In genomic region chr7:102479982-102480637, GRCh38 we compare ENCODE assay signal across 8 cellular contexts. TPM values are rescaled to one million over a fixed set of nuclear protein-coding genes. Genes with fewer than 3 reads are reported as not detected.
DNase-seq lines count a peak whose midpoint lies in the region; ATAC-seq and TF ChIP-seq lines count a peak whose summit lies in the region.
"Not testable (repeated sequence)": the region's sequence is repeated elsewhere in the genome, so short reads cannot be mapped to it uniquely, and the experiment has no call there.

No MANE protein-coding gene starts in this region.

- H3K4me3 Mint-ChIP-seq in activated CD8-positive, alpha-beta memory T cell treated with anti-CD3 and anti-CD28 coated beads, Interleukin-2, amount 10 ng/mL, durations not matched to agents 7 days and 5 days; MCF 10A (ENCODE audit: unreplicated experiment); glutamatergic neuron (ENCODE audit: unreplicated experiment): not testable (repeated sequence)
- H3K4me3 Mint-ChIP-seq in memory B cell, result peak overlapping the region; percentile 33

- TF ChIP-seq POLR2A in gastrocnemius medialis (IDR thresholded peaks at IDR 0.05); vagina (IDR thresholded peaks at IDR 0.05): not testable (repeated sequence)

- peak; percentile 18; the same call in 1 of the 2 replicates for ATAC-seq in PC-3
- ATAC-seq in activated CD8-positive, alpha-beta memory T cell treated with anti-CD3 and anti-CD28 coated beads, Interleukin-2, amount 10 ng/mL, durations not matched to agents 7 days and 5 days; memory B cell (ENCODE audit: low read depth): not testable (repeated sequence)
- ATAC-seq in gastrocnemius medialis, result peak in 1 of 2 donors; percentile 23

- not testable (repeated sequence) for BruUV-seq in PC-3 (replicated peaks; lab: Mats Ljungman, UMichigan); MCF 10A (replicated peaks; lab: Mats Ljungman, UMichigan)

- not testable (repeated sequence) for H3K4me1 ChIP-seq in PC-3 (ENCODE audit: insufficient read depth, low read length); gastrocnemius medialis; vagina

- H3K9ac ChIP-seq in PC-3 (ENCODE audit: low read length), result not testable (repeated sequence)

- not testable (repeated sequence) for H3K4me2 ChIP-seq in PC-3 (ENCODE audit: low read length)

- H3K27me3 Mint-ChIP-seq in activated CD8-positive, alpha-beta memory T cell treated with anti-CD3 and anti-CD28 coated beads, Interleukin-2, amount 10 ng/mL, durations not matched to agents 7 days and 5 days; MCF 10A (ENCODE audit: insufficient read depth, unreplicated experiment); glutamatergic neuron (ENCODE audit: unreplicated experiment); memory B cell: not testable (repeated sequence)

- POLR2A ChIA-PET in PC-3 (lab: Charles Lee; ENCODE audit: unreplicated experiment); MCF 10A (lab: Yijun Ruan, JAX): not testable (repeated sequence)

- not testable (repeated sequence) for H3K27ac Mint-ChIP-seq in activated CD8-positive, alpha-beta memory T cell treated with anti-CD3 and anti-CD28 coated beads, Interleukin-2, amount 10 ng/mL, durations not matched to agents 7 days and 5 days; MCF 10A (ENCODE audit: low read depth, unreplicated experiment); glutamatergic neuron (ENCODE audit: unreplicated experiment); memory B cell

- H3K9me3 ChIP-seq in PC-3 (ENCODE audit: low read length); gastrocnemius medialis; vagina: not testable (repeated sequence)

- H4K20me1 ChIP-seq in PC-3 (ENCODE audit: low read length), result not testable (repeated sequence)

- H3K27ac ChIP-seq in PC-3 (ENCODE audit: low read length); vagina: not testable (repeated sequence)
- peak overlapping the region in 3 of 4 donors; percentile 34 to 54 (median 37) for H3K27ac ChIP-seq in gastrocnemius medialis

- not testable (repeated sequence) for H2AFZ ChIP-seq in PC-3 (ENCODE audit: low read length)

- H3K36me3 ChIP-seq in GM06990 (ENCODE audit: control insufficient read depth, insufficient read depth, low read length); PC-3 (ENCODE audit: low read depth, low read length); gastrocnemius medialis; vagina: not testable (repeated sequence)

- not testable (repeated sequence) for H3K9me2 ChIP-seq in PC-3 (replicated peaks; ENCODE audit: low read length)

- TF ChIP-seq CTCF in GM06990 (IDR thresholded peaks at IDR 0.05; ENCODE audit: insufficient read depth, low read length, poor library complexity, severe bottlenecking) (peak; percentile 44), MCF 10A (IDR thresholded peaks at IDR 0.05; ENCODE audit: unreplicated experiment) (peak; percentile 16), glutamatergic neuron (IDR thresholded peaks at IDR 0.05; ENCODE audit: partially characterized antibody, unreplicated experiment) (peak; percentile 47), gastrocnemius medialis (IDR thresholded peaks at IDR 0.05 in 4 of 5, conservative IDR thresholded peaks at IDR 0.05 in 1 of 5) (peak; percentile 14 to 74 (median 67)), vagina (IDR thresholded peaks at IDR 0.05) (peak in 2 of 3 experiments; percentile 22 to 32)
- not testable (repeated sequence) for TF ChIP-seq CTCF in PC-3 (conservative IDR thresholded peaks at IDR 0.05; ENCODE audit: low read depth, low read length)

- H3K4me1 Mint-ChIP-seq in activated CD8-positive, alpha-beta memory T cell treated with anti-CD3 and anti-CD28 coated beads, Interleukin-2, amount 10 ng/mL, durations not matched to agents 7 days and 5 days; MCF 10A (ENCODE audit: insufficient read depth, unreplicated experiment); glutamatergic neuron (ENCODE audit: low read depth, unreplicated experiment); memory B cell: not testable (repeated sequence)

- H3F3A ChIP-seq in PC-3 (ENCODE audit: low read length, unreplicated experiment), result not testable (repeated sequence)

- not testable (repeated sequence) for H3K4me3 ChIP-seq in GM06990 (replicated peaks; ENCODE audit: low read depth, low read length); PC-3 (ENCODE audit: low read length); gastrocnemius medialis; vagina

- H3K9me3 Mint-ChIP-seq in activated CD8-positive, alpha-beta memory T cell treated with anti-CD3 and anti-CD28 coated beads, Interleukin-2, amount 10 ng/mL, durations not matched to agents 7 days and 5 days (ENCODE audit: low read depth); MCF 10A (ENCODE audit: unreplicated experiment); glutamatergic neuron (ENCODE audit: unreplicated experiment); memory B cell: not testable (repeated sequence)

- in situ Hi-C loops in gastrocnemius medialis (cut with MboI; ENCODE audit: low sequenced_read_pairs in 4 of 4), result not testable (repeated sequence)

- CTCF ChIA-PET in PC-3 (lab: Charles Lee) (interaction anchor here (1.2 kb wide), 1 partner anchor 192 kb away, joined by 7 read pairs; no protein-coding TSS in a partner anchor), MCF 10A (lab: Yijun Ruan, JAX) (interaction anchor here (0.7 kb wide), 1 partner anchor 92 kb away, joined by 3 read pairs; no protein-coding TSS in a partner anchor)
- CTCF ChIA-PET in activated CD8-positive, alpha-beta memory T cell treated with anti-CD3 and anti-CD28 coated beads, Interleukin-2, amount 10 ng/mL, durations not matched to agents 7 days and 5 days (lab: Charles Lee), result not testable (repeated sequence)

- not testable (repeated sequence) for H3K36me3 Mint-ChIP-seq in activated CD8-positive, alpha-beta memory T cell treated with anti-CD3 and anti-CD28 coated beads, Interleukin-2, amount 10 ng/mL, durations not matched to agents 7 days and 5 days; MCF 10A (ENCODE audit: insufficient read depth, unreplicated experiment); glutamatergic neuron (ENCODE audit: unreplicated experiment); memory B cell

- H3K79me2 ChIP-seq in PC-3 (ENCODE audit: low read length), result not testable (repeated sequence)

- not testable (repeated sequence) for DNase-seq in GM06990 (ENCODE audit: extremely low read depth, insufficient read length); PC-3; MCF 10A (ENCODE audit: unreplicated experiment); vagina (ENCODE audit: extremely low spot score in 2 of 2)
- DNase-seq in activated CD8-positive, alpha-beta memory T cell treated with anti-CD3 and anti-CD28 coated beads, Interleukin-2, amount 10 ng/mL, durations not matched to agents 7 days and 5 days, result peak; percentile 46
- DNase-seq in glutamatergic neuron (peak; percentile 83), memory B cell (ENCODE audit: low spot score in 2 of 2) (peak; percentile 29 to 42), gastrocnemius medialis (peak; percentile 3 to 64)

- intact Hi-C loops in PC-3 (cut with micrococcal nuclease); MCF 10A (cut with micrococcal nuclease); gastrocnemius medialis (cut with DNase I; ENCODE audit: low total_unique reads); vagina (cut with DNase I): not testable (repeated sequence)

- not testable (repeated sequence) for H3K27me3 ChIP-seq in GM06990 (replicated peaks; ENCODE audit: control insufficient read depth, insufficient read depth, low read length); PC-3 (ENCODE audit: low read length); gastrocnemius medialis; vagina

RNA-seq across cellular contexts. Expression of gene POLR2J, which starts 1.4 kb away (rescaled TPM):
- total RNA-seq in PC-3 (2014; rRNA removed), result 71.6 and 101 TPM in 2 replicates
- 10 to 100 TPM; 52.9 to 56.7 TPM for total RNA-seq in activated CD8-positive, alpha-beta memory T cell treated with anti-CD3 and anti-CD28 coated beads, Interleukin-2, amount 10 ng/mL, durations not matched to agents 7 days and 5 days
- 50.0 and 51.4 TPM in 2 replicates for total RNA-seq in MCF 10A (2022)
- 28.4 TPM for total RNA-seq in glutamatergic neuron (ENCODE audit: unreplicated experiment)
- 10 to 100 TPM; 25.7 to 67.9 (median 51.6) TPM for total RNA-seq in gastrocnemius medialis
- 20.1 TPM for total RNA-seq in vagina

RNA-seq across cellular contexts. Expression of gene LRWD1, which starts 15.3 kb away (rescaled TPM):
- total RNA-seq in PC-3 (2014; rRNA removed) (41.8 and 69.5 TPM in 2 replicates), MCF 10A (2022) (15.6 and 18.9 TPM in 2 replicates), glutamatergic neuron (ENCODE audit: unreplicated experiment) (37.0 TPM), gastrocnemius medialis (10 to 100 TPM in 3 of 4 donors, 1 to 10 TPM in 1; 7.5 to 24.5 (median 18.0) TPM), vagina (11.0 TPM)
- total RNA-seq in activated CD8-positive, alpha-beta memory T cell treated with anti-CD3 and anti-CD28 coated beads, Interleukin-2, amount 10 ng/mL, durations not matched to agents 7 days and 5 days, result 10 to 100 TPM; 20.6 to 24.0 TPM

RNA-seq across cellular contexts. Expression of gene ALKBH4, which starts 15.4 kb away (rescaled TPM):
- 21.3 and 31.0 TPM in 2 replicates for total RNA-seq in PC-3 (2014; rRNA removed)
- total RNA-seq in activated CD8-positive, alpha-beta memory T cell treated with anti-CD3 and anti-CD28 coated beads, Interleukin-2, amount 10 ng/mL, durations not matched to agents 7 days and 5 days, result 10 to 100 TPM; 11.2 to 14.6 TPM
- total RNA-seq in MCF 10A (2022), result 5.9 and 10.3 TPM in 2 replicates
- total RNA-seq in glutamatergic neuron (ENCODE audit: unreplicated experiment), result 9.8 TPM
- total RNA-seq in gastrocnemius medialis, result 10 to 100 TPM in 2 of 4 donors, 1 to 10 TPM in 2; 8.7 to 15.1 (median 10.9) TPM
- 8.3 TPM for total RNA-seq in vagina

RNA-seq across cellular contexts. Expression of gene RASA4B, which starts 37.5 kb away (rescaled TPM):
- 10.2 and 17.2 TPM in 2 replicates for total RNA-seq in PC-3 (2014; rRNA removed)
- total RNA-seq in activated CD8-positive, alpha-beta memory T cell treated with anti-CD3 and anti-CD28 coated beads, Interleukin-2, amount 10 ng/mL, durations not matched to agents 7 days and 5 days, result 10 to 100 TPM; 14.8 to 16.7 TPM
- 0.70 and 0.81 TPM in 2 replicates for total RNA-seq in MCF 10A (2022)
- total RNA-seq in glutamatergic neuron (ENCODE audit: unreplicated experiment), result 40.1 TPM
- total RNA-seq in gastrocnemius medialis, result 100 to 1,000 TPM in 2 of 4 donors, 10 to 100 TPM in 2; 38.0 to 127 (median 86.0) TPM
- 19.6 TPM for total RNA-seq in vagina

RNA-seq across cellular contexts. Expression of gene ORAI2, which starts 46.7 kb away (rescaled TPM):
- 20.8 and 21.5 TPM in 2 replicates for total RNA-seq in PC-3 (2014; rRNA removed)
- total RNA-seq in activated CD8-positive, alpha-beta memory T cell treated with anti-CD3 and anti-CD28 coated beads, Interleukin-2, amount 10 ng/mL, durations not matched to agents 7 days and 5 days, result 10 to 100 TPM; 58.1 to 73.7 TPM
- 9.1 and 15.4 TPM in 2 replicates for total RNA-seq in MCF 10A (2022)
- 31.8 TPM for total RNA-seq in glutamatergic neuron (ENCODE audit: unreplicated experiment)
- 1 to 10 TPM; 1.8 to 4.1 (median 2.3) TPM for total RNA-seq in gastrocnemius medialis
- 15.5 TPM for total RNA-seq in vagina
